Comparison of ENCODE assay signal across 27 cellular contexts in genomic region chr6:135090819-135091218, GRCh38. TPM values are rescaled to one million over a fixed set of nuclear protein-coding genes. Genes with fewer than 3 reads are reported as not detected.
DNase-seq lines count a peak whose midpoint lies in the region; ATAC-seq and TF ChIP-seq lines count a peak whose summit lies in the region.
"Had no signal": no experiment of that assay in that cellular context is flagged by ENCODE, and none has a peak within 500 bp of the region (broad histone marks: within the 10 kb centered on the region; RNA-seq: fewer than 3 reads in every experiment).

No MANE protein-coding gene starts in this region.

- H3K9me3 Mint-ChIP-seq in activated T-cell treated with anti-CD3 and anti-CD28 coated beads, Interleukin-2, amount 50 U/mL, for 24 hours: peaks cover 3% of the 10 kb centered on the region
- no peaks in the 10 kb centered on the region for H3K9me3 Mint-ChIP-seq in CD8-positive, alpha-beta T cell
- H3K9me3 Mint-ChIP-seq in activated CD8-positive, alpha-beta T cell treated with anti-CD3 and anti-CD28 coated beads for 36 hours: peaks cover 4% of the 10 kb centered on the region
- peaks cover 0 to 2% (median 0%) of the 10 kb centered on the region in 9 donors for H3K9me3 Mint-ChIP-seq in naive thymus-derived CD8-positive, alpha-beta T cell
- H3K9me3 Mint-ChIP-seq: WTC11 had no signal

- POLR2A ChIA-PET in CD8-positive, alpha-beta T cell (lab: Charles Lee): no interaction called here
- POLR2A ChIA-PET in activated CD8-positive, alpha-beta T cell treated with anti-CD3 and anti-CD28 coated beads for 36 hours (lab: Charles Lee): interaction anchor here (0.6 to 6.2 kb wide), 4 partner anchors 27 to 92 kb away, joined by 3 to 60 read pairs (median 3); partner anchors contain the start of gene MYB
- POLR2A ChIA-PET in naive thymus-derived CD8-positive, alpha-beta T cell (lab: Charles Lee): no interaction called here

- TF ChIP-seq CTCF in CD8-positive, alpha-beta T cell (IDR thresholded peaks at IDR 0.05): no peak
- no peak for TF ChIP-seq CTCF in activated CD8-positive, alpha-beta T cell treated with anti-CD3 and anti-CD28 coated beads for 36 hours (IDR thresholded peaks at IDR 0.05)

- H3K27ac ChIP-seq in CD8-positive, alpha-beta T cell (ENCODE audit: low read depth, low read length): no peak overlapping the region
- H3K27ac ChIP-seq: epithelial cell of prostate, left ventricle myocardium inferior, tibial nerve had no signal

- intact Hi-C loops in CD8-positive, alpha-beta T cell (cut with DNase I, micrococcal nuclease): loop anchor here in 1 of 2 experiments (10.0 kb wide), 2 partner anchors 846 to 916 kb away; no protein-coding TSS in a partner anchor
- intact Hi-C loops in activated CD8-positive, alpha-beta T cell treated with anti-CD3 and anti-CD28 coated beads for 36 hours (cut with micrococcal nuclease): loop anchor here (5.0 kb wide), 2 partner anchors 36 to 71 kb away; no protein-coding TSS in a partner anchor

- peak overlapping the region; percentile 56 for H3K4me3 Mint-ChIP-seq in activated T-cell treated with anti-CD3 and anti-CD28 coated beads, Interleukin-2, amount 50 U/mL, for 24 hours
- no peak overlapping the region for H3K4me3 Mint-ChIP-seq in CD8-positive, alpha-beta T cell
- peak overlapping the region; percentile 36 for H3K4me3 Mint-ChIP-seq in activated CD8-positive, alpha-beta T cell treated with anti-CD3 and anti-CD28 coated beads for 36 hours
- peak overlapping the region in 2 of 10 donors; percentile 5 to 19 for H3K4me3 Mint-ChIP-seq in naive thymus-derived CD8-positive, alpha-beta T cell
- H3K4me3 Mint-ChIP-seq: WTC11 had no signal

- H3K36me3 ChIP-seq in CD8-positive, alpha-beta T cell (ENCODE audit: insufficient read depth, low read length): no peaks in the 10 kb centered on the region
- H3K36me3 ChIP-seq: left ventricle myocardium inferior, tibial nerve had no signal

- DNase-seq in activated T-cell treated with anti-CD3 and anti-CD28 coated beads, Interleukin-2, amount 50 U/mL, for 24 hours: no peak
- DNase-seq in activated T-cell treated with anti-CD3 and anti-CD28 coated beads for 4 hours (no peak), HuH-7 (ENCODE audit: low spot score) (no peak)
- no peak for DNase-seq in CD8-positive, alpha-beta T cell
- DNase-seq in activated CD8-positive, alpha-beta T cell treated with anti-CD3 and anti-CD28 coated beads for 36 hours: no peak
- no peak for DNase-seq in naive thymus-derived CD8-positive, alpha-beta T cell
- DNase-seq: activated effector memory CD4-positive, alpha-beta T cell treated with Interleukin-2 at 50 U/mL for 16 hours; C1 segment of cervical spinal cord; effector CD8-positive, alpha-beta T cell; EL; glutamatergic neuron; left ventricle myocardium inferior; mesendoderm; NCI-H1092 treated with DMSO at 0.1 percent for 48 hours; NCI-H187; NCI-H2171; NCI-H524 treated with DMSO at 0.1 percent for 48 hours; nucleus accumbens; SHP77; stimulated activated CD4-positive, alpha-beta T cell treated with anti-CD3 and anti-CD28 coated beads, Interleukin-15, amount 100 ng/mL, for 24 hours had no signal

- peaks cover 96% of the 10 kb centered on the region for H3K4me1 Mint-ChIP-seq in activated T-cell treated with anti-CD3 and anti-CD28 coated beads, Interleukin-2, amount 50 U/mL, for 24 hours (ENCODE audit: low read depth)
- H3K4me1 Mint-ChIP-seq in CD8-positive, alpha-beta T cell (ENCODE audit: low read depth): peaks cover 81% of the 10 kb centered on the region
- peaks cover 89% of the 10 kb centered on the region for H3K4me1 Mint-ChIP-seq in activated CD8-positive, alpha-beta T cell treated with anti-CD3 and anti-CD28 coated beads for 36 hours (ENCODE audit: low read depth)
- H3K4me1 Mint-ChIP-seq in naive thymus-derived CD8-positive, alpha-beta T cell: peaks cover 32 to 88% (median 83%) of the 10 kb centered on the region in 4 donors

- H3K27ac Mint-ChIP-seq in activated T-cell treated with anti-CD3 and anti-CD28 coated beads, Interleukin-2, amount 50 U/mL, for 24 hours: peak overlapping the region; percentile 92
- peak overlapping the region; percentile 71 for H3K27ac Mint-ChIP-seq in CD8-positive, alpha-beta T cell
- peak overlapping the region; percentile 89 for H3K27ac Mint-ChIP-seq in activated CD8-positive, alpha-beta T cell treated with anti-CD3 and anti-CD28 coated beads for 36 hours
- peak overlapping the region in 9 of 10 donors; percentile 5 to 98 (median 68) for H3K27ac Mint-ChIP-seq in naive thymus-derived CD8-positive, alpha-beta T cell
- H3K27ac Mint-ChIP-seq: WTC11 had no signal

- H3K9me3 ChIP-seq in CD8-positive, alpha-beta T cell (ENCODE audit: low read length): no peaks in the 10 kb centered on the region
- H3K9me3 ChIP-seq: left ventricle myocardium inferior, tibial nerve had no signal

- no peak for ATAC-seq in CD8-positive, alpha-beta T cell
- ATAC-seq in activated CD8-positive, alpha-beta T cell treated with anti-CD3 and anti-CD28 coated beads for 36 hours: no peak
- no peak for ATAC-seq in naive thymus-derived CD8-positive, alpha-beta T cell
- no peak for ATAC-seq in HG02763 (IDR thresholded peaks at IDR 0.05; ENCODE audit: unreplicated experiment)
- ATAC-seq: GM12878, HCT116, Panc1, WTC11 had no signal

- H3K27me3 Mint-ChIP-seq in activated T-cell treated with anti-CD3 and anti-CD28 coated beads, Interleukin-2, amount 50 U/mL, for 24 hours: no peaks in the 10 kb centered on the region
- H3K27me3 Mint-ChIP-seq in CD8-positive, alpha-beta T cell (ENCODE audit: low read depth): no peaks in the 10 kb centered on the region
- no peaks in the 10 kb centered on the region for H3K27me3 Mint-ChIP-seq in activated CD8-positive, alpha-beta T cell treated with anti-CD3 and anti-CD28 coated beads for 36 hours
- no peaks in the 10 kb centered on the region for H3K27me3 Mint-ChIP-seq in naive thymus-derived CD8-positive, alpha-beta T cell

- CTCF ChIA-PET in CD8-positive, alpha-beta T cell (lab: Charles Lee): interaction anchor here (1.2 to 2.0 kb wide), 2 partner anchors 10 to 12 kb away, joined by 4 to 6 read pairs; no protein-coding TSS in a partner anchor
- CTCF ChIA-PET in activated CD8-positive, alpha-beta T cell treated with anti-CD3 and anti-CD28 coated beads for 36 hours (lab: Charles Lee): interaction anchor here (0.9 to 7.3 kb wide), 4 partner anchors 37 to 93 kb away, joined by 3 to 53 read pairs (median 11); partner anchors contain the start of gene HBS1L

- no peaks in the 10 kb centered on the region for H3K27me3 ChIP-seq in CD8-positive, alpha-beta T cell (ENCODE audit: insufficient read depth, low read length)
- H3K27me3 ChIP-seq: tibial nerve had no signal

- H3K4me1 ChIP-seq in CD8-positive, alpha-beta T cell (ENCODE audit: insufficient read depth, low read length): peaks cover 78% of the 10 kb centered on the region
- H3K4me1 ChIP-seq: left ventricle myocardium inferior, tibial nerve had no signal

- H3K36me3 Mint-ChIP-seq in activated T-cell treated with anti-CD3 and anti-CD28 coated beads, Interleukin-2, amount 50 U/mL, for 24 hours (ENCODE audit: low read depth): no peaks in the 10 kb centered on the region
- no peaks in the 10 kb centered on the region for H3K36me3 Mint-ChIP-seq in CD8-positive, alpha-beta T cell
- H3K36me3 Mint-ChIP-seq in activated CD8-positive, alpha-beta T cell treated with anti-CD3 and anti-CD28 coated beads for 36 hours (ENCODE audit: low read depth): peaks cover 3% of the 10 kb centered on the region
- no peaks in the 10 kb centered on the region for H3K36me3 Mint-ChIP-seq in naive thymus-derived CD8-positive, alpha-beta T cell
- H3K36me3 Mint-ChIP-seq: WTC11 had no signal

- no peak overlapping the region for H3K4me3 ChIP-seq in CD8-positive, alpha-beta T cell (ENCODE audit: low read depth, low read length)
- H3K4me3 ChIP-seq: GM12878, left ventricle myocardium inferior, tibial nerve had no signal

RNA-seq across cellular contexts. Expression of gene HBS1L, which starts 36.2 kb away (rescaled TPM):
- total RNA-seq in CD8-positive, alpha-beta T cell: 100 to 1,000 TPM; 119 to 123 TPM
- 100 to 1,000 TPM; 146 to 147 TPM for total RNA-seq in activated CD8-positive, alpha-beta T cell treated with anti-CD3 and anti-CD28 coated beads for 36 hours
- 10 to 100 TPM; 87.0 to 96.9 TPM for total RNA-seq in naive thymus-derived CD8-positive, alpha-beta T cell
- polyA plus RNA-seq in naive thymus-derived CD8-positive, alpha-beta T cell: 10 to 100 TPM; 71.1 to 78.2 (median 71.9) TPM
